Comparison of ENCODE assay signal across 9 cellular contexts in the genomic region with DNA sequence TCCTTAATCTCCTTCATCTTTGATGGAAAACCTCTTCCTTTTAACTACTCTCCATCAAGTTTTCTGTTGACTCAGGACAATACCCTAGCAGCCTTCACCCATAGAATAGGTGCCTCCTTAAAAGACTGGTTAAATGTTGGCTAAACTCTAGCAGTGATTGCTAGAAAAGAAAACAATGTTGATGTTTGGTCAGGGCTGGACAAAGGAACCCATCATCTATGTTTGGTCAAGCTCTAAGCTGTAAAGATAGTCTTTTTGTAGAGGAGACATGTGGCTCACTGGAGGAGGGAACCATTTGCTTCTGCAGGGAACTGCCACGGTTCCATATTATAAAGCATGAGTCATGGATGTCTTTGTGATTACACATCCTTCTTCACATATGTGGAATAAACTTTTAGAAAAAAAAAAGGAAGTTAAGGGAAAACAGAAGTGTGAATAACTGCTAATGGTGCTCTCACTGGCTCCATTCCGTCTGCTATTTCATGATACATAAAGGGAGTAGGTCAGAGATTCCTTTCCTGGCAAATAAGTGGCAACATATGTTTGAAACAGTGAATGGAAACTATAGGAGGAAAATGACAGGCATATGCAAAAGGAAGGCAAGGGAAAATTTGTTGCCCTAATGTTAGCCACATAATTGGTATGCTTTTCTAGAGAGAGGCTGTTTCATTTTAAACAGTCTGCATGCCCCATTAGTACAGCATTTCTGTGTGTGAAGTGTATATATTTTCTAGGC.
A peak's percentile ranks its signal among the peaks of the same experiment; 100 is the strongest.
DNase-seq lines count a peak whose midpoint lies in the region; ATAC-seq and TF ChIP-seq lines count a peak whose summit lies in the region.
"Had no signal": no experiment of that assay in that cellular context is flagged by ENCODE, and none has a peak within 500 bp of the region (broad histone marks: within the 10 kb centered on the region; RNA-seq: fewer than 3 reads in every experiment).

No MANE protein-coding gene starts in this region.

- no peak overlapping the region for H2BK15ac ChIP-seq in mesendoderm (replicated peaks; ENCODE audit: low read depth)

- H3K27me3 ChIP-seq in Loucy (ENCODE audit: insufficient read depth, low read length, poor library complexity, severe bottlenecking) (no peaks in the 10 kb centered on the region), mesendoderm (ENCODE audit: insufficient read depth, low read length, poor library complexity) (no peaks in the 10 kb centered on the region)

- no peaks in the 10 kb centered on the region for H3K9me2 ChIP-seq in Loucy (replicated peaks; ENCODE audit: low read depth, low read length)

- H3K79me2 ChIP-seq in Loucy (ENCODE audit: insufficient read depth, low read length), result no peaks in the 10 kb centered on the region
- H3K79me2 ChIP-seq in mesendoderm (ENCODE audit: control insufficient read depth, insufficient read depth, low read length), result no peaks in the 10 kb centered on the region

- in situ Hi-C loops in Caki2 (cut with HindIII; ENCODE audit: low pct_unique_long_range_greater_than_20kb, low sequenced_read_pairs) (no loop called here), astrocyte of the spinal cord (cut with HindIII; ENCODE audit: low sequenced_read_pairs) (no loop called here)

- no peaks in the 10 kb centered on the region for H4K20me1 ChIP-seq in Loucy (ENCODE audit: insufficient read depth, low read length, poor library complexity, severe bottlenecking)

- no CpG with 5 or more reads among the region's 2 CpGs for WGBS in mesendoderm (ENCODE audit: extremely low coverage, insufficient coverage, low lambda C conversion rate)

- ATAC-seq in GM19035 (IDR thresholded peaks at IDR 0.05; ENCODE audit: unreplicated experiment) (no peak), HG02970 (IDR thresholded peaks at IDR 0.05; ENCODE audit: low FRiP score, unreplicated experiment) (no peak)

- no peak overlapping the region for H3K9ac ChIP-seq in Loucy (ENCODE audit: low read depth, low read length, poor library complexity, severe bottlenecking)
- H3K9ac ChIP-seq in mesendoderm (ENCODE audit: low read length), result no peak overlapping the region

- no peak overlapping the region for H2BK5ac ChIP-seq in mesendoderm (ENCODE audit: low read length)

- peak overlapping the region; percentile 28 for H3K18ac ChIP-seq in mesendoderm (ENCODE audit: low read length)

- no peaks in the 10 kb centered on the region for H3F3A ChIP-seq in Loucy (ENCODE audit: low read depth)

- TF ChIP-seq CTCF in Loucy (conservative IDR thresholded peaks at IDR 0.05; ENCODE audit: low read length) (no peak), astrocyte of the spinal cord (IDR thresholded peaks at IDR 0.05; ENCODE audit: low read depth, low read length) (no peak)

- no peak overlapping the region for H4K5ac ChIP-seq in mesendoderm (ENCODE audit: low read length)

- H3K4me1 ChIP-seq in Loucy (ENCODE audit: insufficient read depth, low read length, poor library complexity, severe bottlenecking) (peaks cover 12% of the 10 kb centered on the region), mesendoderm (ENCODE audit: control insufficient read depth, low read depth, low read length) (no peaks in the 10 kb centered on the region)

- H3K23ac ChIP-seq in mesendoderm (ENCODE audit: low read length), result no peak overlapping the region

- H2BK120ac ChIP-seq in mesendoderm (ENCODE audit: low read depth, low read length), result no peak overlapping the region

- H2AK5ac ChIP-seq in mesendoderm (ENCODE audit: low read length), result no peak overlapping the region

- no peak overlapping the region for H3K27ac ChIP-seq in mesendoderm (ENCODE audit: low read depth, low read length)

- H4K8ac ChIP-seq in mesendoderm (ENCODE audit: low read depth, low read length), result no peak overlapping the region

- H3K79me1 ChIP-seq in mesendoderm (ENCODE audit: low read length), result peaks cover 2% of the 10 kb centered on the region

- H3K56ac ChIP-seq in mesendoderm (ENCODE audit: low read length), result no peak overlapping the region

- no peak overlapping the region for H3K4me3 ChIP-seq in Loucy (ENCODE audit: low read length, poor library complexity, severe bottlenecking)
- H3K4me3 ChIP-seq in astrocyte of the spinal cord (ENCODE audit: low read depth, low read length), result no peak overlapping the region
- H3K4me3 ChIP-seq in mesendoderm (ENCODE audit: low read length), result no peak overlapping the region

- H3K4me2 ChIP-seq in Loucy (ENCODE audit: low read depth, low read length, poor library complexity, severe bottlenecking) (peak overlapping the region; percentile 9), mesendoderm (ENCODE audit: low read length) (no peak overlapping the region)

- DNase-seq in Caki2 (ENCODE audit: low read depth), result peak; percentile 56
- DNase-seq in astrocyte of the spinal cord (ENCODE audit: low read depth, low spot score), result peak; percentile 91
- peak; percentile 79 for DNase-seq in mesendoderm
- no peak for DNase-seq in NCI-H187 treated with DMSO at 0.1 percent for 48 hours (lab: John Stamatoyannopoulos, UW)
- DNase-seq in UCSD-AML1 (lab: John Stamatoyannopoulos, UW; ENCODE audit: unreplicated experiment), result no peak
- DNase-seq: stimulated activated CD4-positive, alpha-beta T cell treated with anti-CD3 and anti-CD28 coated beads, Interleukin-4, amount 100 ng/mL, for 1 hour had no signal

- no peak overlapping the region for H2AFZ ChIP-seq in Loucy (ENCODE audit: low read length)

- no peaks in the 10 kb centered on the region for H3K9me3 ChIP-seq in Loucy (ENCODE audit: insufficient read depth, low read depth, low read length)

- no peaks in the 10 kb centered on the region for H3K36me3 ChIP-seq in Loucy (ENCODE audit: insufficient read depth, low read length)
- H3K36me3 ChIP-seq in mesendoderm (ENCODE audit: control insufficient read depth, insufficient read depth, low read length), result no peaks in the 10 kb centered on the region

- no peak overlapping the region for H3K4ac ChIP-seq in mesendoderm (ENCODE audit: low read depth, low read length)

Comparison
In these comparisons a context has a peak if more than half of its experiments do, and no peak if none do; other contexts are left out.
1. DNase-seq: peak in Caki2 (single experiment), astrocyte of the spinal cord (single experiment) and mesendoderm (single experiment); none in NCI-H187 treated with DMSO at 0.1 percent for 48 hours (single experiment) and UCSD-AML1 (single experiment).